Comparison of ENCODE assay signal across 10 cellular contexts in genomic region chr12:53373554-53374121, GRCh38. TPM values are rescaled to one million over a fixed set of nuclear protein-coding genes. Genes with fewer than 3 reads are reported as not detected.
DNase-seq lines count a peak whose midpoint lies in the region; ATAC-seq and TF ChIP-seq lines count a peak whose summit lies in the region.
"Not testable (repeated sequence)": the region's sequence is repeated elsewhere in the genome, so short reads cannot be mapped to it uniquely, and the experiment has no call there.
"Had no signal": no experiment of that assay in that cellular context is flagged by ENCODE, and none has a peak within 500 bp of the region (broad histone marks: within the 10 kb centered on the region; RNA-seq: fewer than 3 reads in every experiment).

No MANE protein-coding gene starts in this region.

- not testable (repeated sequence) for H2BK5ac ChIP-seq in mesenchymal stem cell (ENCODE audit: low read depth, low read length, poor library complexity, severe bottlenecking)

- H3K36me3 ChIP-seq in Peyer's patch; body of pancreas (replicated peaks in 1 of 2; ENCODE audit: insufficient read depth in 1 of 2, low read depth in 2 of 2); mesenchymal stem cell (ENCODE audit: control insufficient read depth in 1 of 2, insufficient read depth in 2 of 2, low read depth in 1 of 2, low read length in 2 of 2); prostate gland; upper lobe of left lung: not testable (repeated sequence)

- H3K36me3 Mint-ChIP-seq in activated CD8-positive, alpha-beta T cell treated with anti-CD3 and anti-CD28 coated beads, Interleukin-2, amount 10 ng/mL, durations not matched to agents 7 days and 5 days (ENCODE audit: low read depth): not testable (repeated sequence)

- H3K9me3 Mint-ChIP-seq in activated CD8-positive, alpha-beta T cell treated with anti-CD3 and anti-CD28 coated beads, Interleukin-2, amount 10 ng/mL, durations not matched to agents 7 days and 5 days (ENCODE audit: insufficient read depth): not testable (repeated sequence)

- not testable (repeated sequence) for H3K79me1 ChIP-seq in mesenchymal stem cell (replicated peaks; ENCODE audit: low read length, poor library complexity, severe bottlenecking)

- not testable (repeated sequence) for H2BK120ac ChIP-seq in mesenchymal stem cell (ENCODE audit: low read depth, low read length)

- H2AK5ac ChIP-seq in mesenchymal stem cell (ENCODE audit: low read length, severe bottlenecking): not testable (repeated sequence)

- H3K27me3 Mint-ChIP-seq in activated CD8-positive, alpha-beta T cell treated with anti-CD3 and anti-CD28 coated beads, Interleukin-2, amount 10 ng/mL, durations not matched to agents 7 days and 5 days (ENCODE audit: low read depth): not testable (repeated sequence)

- H3K27ac Mint-ChIP-seq in activated CD8-positive, alpha-beta T cell treated with anti-CD3 and anti-CD28 coated beads, Interleukin-2, amount 10 ng/mL, durations not matched to agents 7 days and 5 days: peak overlapping the region; percentile 73

- H3K27ac ChIP-seq in Peyer's patch (peak overlapping the region; percentile 8 to 99 (median 45)), body of pancreas (peak overlapping the region; percentile 23 to 78 (median 52)), prostate gland (peak overlapping the region; percentile 71 to 94), upper lobe of left lung (peak overlapping the region; percentile 46 to 73 (median 54))
- not testable (repeated sequence) for H3K27ac ChIP-seq in mesenchymal stem cell (ENCODE audit: low read length, poor library complexity, severe bottlenecking)

- intact Hi-C loops in body of pancreas (cut with DNase I); prostate gland (cut with DNase I): not testable (repeated sequence)

- 59 to 67% methylated on average over 6 of the region's 6 CpGs for WGBS in body of pancreas, 2 donors
- WGBS in mesenchymal stem cell: 97% methylated on average over 5 of the region's 6 CpGs
- WGBS in prostate gland: 67% methylated on average over 6 of the region's 6 CpGs
- WGBS in upper lobe of left lung, 2 donors: 64% methylated on average over 6 of the region's 6 CpGs

- H3K14ac ChIP-seq in mesenchymal stem cell (ENCODE audit: low read length in 2 of 2): not testable (repeated sequence)

- H3K4me3 Mint-ChIP-seq in activated CD8-positive, alpha-beta T cell treated with anti-CD3 and anti-CD28 coated beads, Interleukin-2, amount 10 ng/mL, durations not matched to agents 7 days and 5 days: peak overlapping the region; percentile 10

- not testable (repeated sequence) for H3K27me3 ChIP-seq in Peyer's patch; body of pancreas; mesenchymal stem cell (ENCODE audit: control insufficient read depth in 1 of 2, insufficient read depth in 1 of 2, low read length in 2 of 2); prostate gland (replicated peaks; ENCODE audit: insufficient read depth); upper lobe of left lung

- not testable (repeated sequence) for H2BK12ac ChIP-seq in mesenchymal stem cell (ENCODE audit: low read length in 2 of 2)

- peaks cover 0 to 30% (median 7%) of the 10 kb centered on the region in 4 donors for H3K4me1 ChIP-seq in Peyer's patch
- H3K4me1 ChIP-seq in body of pancreas: peaks cover 31% of the 10 kb centered on the region
- not testable (repeated sequence) for H3K4me1 ChIP-seq in mesenchymal stem cell (ENCODE audit: control insufficient read depth, insufficient read depth, low read depth, low read length); prostate gland (replicated peaks)
- H3K4me1 ChIP-seq in upper lobe of left lung: peaks cover 27 to 50% (median 36%) of the 10 kb centered on the region in 4 donors

- H3K4me3 ChIP-seq in Peyer's patch; body of pancreas; mesenchymal stem cell (ENCODE audit: insufficient read depth in 1 of 2, low read depth in 1 of 2, low read length in 2 of 2); prostate gland; upper lobe of left lung: not testable (repeated sequence)

- not testable (repeated sequence) for H4K91ac ChIP-seq in mesenchymal stem cell (ENCODE audit: low read length)

- H3K18ac ChIP-seq in mesenchymal stem cell (ENCODE audit: low read depth in 1 of 2, low read length in 2 of 2): not testable (repeated sequence)

- not testable (repeated sequence) for TF ChIP-seq CTCF in Peyer's patch (IDR thresholded peaks at IDR 0.05); body of pancreas (IDR thresholded peaks at IDR 0.05); prostate gland (IDR thresholded peaks at IDR 0.05); upper lobe of left lung (IDR thresholded peaks at IDR 0.05)

- H3K4me1 Mint-ChIP-seq in activated CD8-positive, alpha-beta T cell treated with anti-CD3 and anti-CD28 coated beads, Interleukin-2, amount 10 ng/mL, durations not matched to agents 7 days and 5 days (ENCODE audit: low read depth): peaks cover 29% of the 10 kb centered on the region

- DNase-seq in EH (ENCODE audit: low read depth): peak; percentile 26
- not testable (repeated sequence) for DNase-seq in Peyer's patch; activated CD8-positive, alpha-beta T cell treated with anti-CD3 and anti-CD28 coated beads, Interleukin-2, amount 10 ng/mL, durations not matched to agents 7 days and 5 days; prostate gland (ENCODE audit: low spot score); upper lobe of left lung
- DNase-seq in body of pancreas: peak in 1 of 4 donors; percentile 17
- peak; percentile 27 for DNase-seq in fibroblast of gingiva (ENCODE audit: low read depth)
- peak; percentile 54 for DNase-seq in mesenchymal stem cell

- POLR2A ChIA-PET in activated CD8-positive, alpha-beta T cell treated with anti-CD3 and anti-CD28 coated beads, Interleukin-2, amount 10 ng/mL, durations not matched to agents 7 days and 5 days (lab: Charles Lee): interaction anchor here (0.7 kb wide), 1 partner anchor 249 kb away, joined by 3 read pairs; no protein-coding TSS in a partner anchor

- not testable (repeated sequence) for H3K4ac ChIP-seq in mesenchymal stem cell (ENCODE audit: low read depth in 1 of 2, low read length in 2 of 2)

- H2BK15ac ChIP-seq in mesenchymal stem cell (ENCODE audit: low read depth, poor library complexity, severe bottlenecking): not testable (repeated sequence)

- CTCF ChIA-PET in activated CD8-positive, alpha-beta T cell treated with anti-CD3 and anti-CD28 coated beads, Interleukin-2, amount 10 ng/mL, durations not matched to agents 7 days and 5 days (lab: Charles Lee): interaction anchor here (1.7 to 1.8 kb wide), 2 partner anchors 21 to 52 kb away, joined by 5 to 7 read pairs; partner anchors contain the start of gene AAAS

- not testable (repeated sequence) for H3K4me2 ChIP-seq in mesenchymal stem cell (ENCODE audit: low read length, poor library complexity, severe bottlenecking)

- H4K8ac ChIP-seq in mesenchymal stem cell (ENCODE audit: low read length): not testable (repeated sequence)

- peak overlapping the region; percentile 70 for H3K9ac ChIP-seq in mesenchymal stem cell (ENCODE audit: low read length)

- not testable (repeated sequence) for TF ChIP-seq EP300 in upper lobe of left lung (IDR thresholded peaks at IDR 0.05)

- H3K23ac ChIP-seq in mesenchymal stem cell (ENCODE audit: low read length in 2 of 2): not testable (repeated sequence)

- not testable (repeated sequence) for TF ChIP-seq POLR2A in Peyer's patch (IDR thresholded peaks at IDR 0.05); body of pancreas (IDR thresholded peaks at IDR 0.05); prostate gland (IDR thresholded peaks at IDR 0.05); upper lobe of left lung (IDR thresholded peaks at IDR 0.05)

- not testable (repeated sequence) for H3K9me3 ChIP-seq in Peyer's patch; body of pancreas; mesenchymal stem cell (ENCODE audit: control insufficient read depth, low read length); prostate gland; upper lobe of left lung

- H2AFZ ChIP-seq in mesenchymal stem cell (ENCODE audit: low read depth, low read length): not testable (repeated sequence)

- ATAC-seq in activated CD8-positive, alpha-beta T cell treated with anti-CD3 and anti-CD28 coated beads, Interleukin-2, amount 10 ng/mL, durations not matched to agents 7 days and 5 days; body of pancreas; upper lobe of left lung (ENCODE audit: low FRiP score in 2 of 2): not testable (repeated sequence)

RNA-seq across cellular contexts. Expression of gene SP1, which starts 6.3 kb away (rescaled TPM):
- total RNA-seq in Peyer's patch: 10 to 100 TPM; 56.1 to 83.4 (median 67.8) TPM
- total RNA-seq in activated CD8-positive, alpha-beta T cell treated with anti-CD3 and anti-CD28 coated beads, Interleukin-2, amount 10 ng/mL, durations not matched to agents 7 days and 5 days: 10 to 100 TPM; 72.2 to 76.5 TPM
- total RNA-seq in body of pancreas: 10 to 100 TPM; 16.8 to 24.6 TPM
- polyA plus RNA-seq in mesenchymal stem cell (2013, experiment 1 of 2): 29.4 TPM
- 27.5 TPM for polyA plus RNA-seq in mesenchymal stem cell (2013, experiment 2 of 2)
- 10 to 100 TPM; 60.1 to 84.5 TPM for total RNA-seq in prostate gland
- total RNA-seq in upper lobe of left lung: 10 to 100 TPM; 46.6 to 82.2 (median 61.7) TPM

RNA-seq across cellular contexts. Expression of gene SP7, which starts 37.5 kb away (rescaled TPM):
- total RNA-seq in Peyer's patch (not detected), body of pancreas (not detected), prostate gland (not detected), upper lobe of left lung (not detected)
- not detected for total RNA-seq in activated CD8-positive, alpha-beta T cell treated with anti-CD3 and anti-CD28 coated beads, Interleukin-2, amount 10 ng/mL, durations not matched to agents 7 days and 5 days
- polyA plus RNA-seq in mesenchymal stem cell (2013, experiment 1 of 2): 0.01 TPM
- not detected for polyA plus RNA-seq in mesenchymal stem cell (2013, experiment 2 of 2)
- total RNA-seq: left colon, right atrium auricular region had no signal

RNA-seq across cellular contexts. Expression of gene AMHR2, which starts 50.0 kb away (rescaled TPM):
- under 1 TPM in 1 of 4 donors, not detected in 3; 0.40 TPM for total RNA-seq in Peyer's patch
- not detected for total RNA-seq in activated CD8-positive, alpha-beta T cell treated with anti-CD3 and anti-CD28 coated beads, Interleukin-2, amount 10 ng/mL, durations not matched to agents 7 days and 5 days
- 10 to 100 TPM in 1 of 2 donors, 1 to 10 TPM in 1; 2.3 to 10.6 TPM for total RNA-seq in body of pancreas
- polyA plus RNA-seq in mesenchymal stem cell (2013, experiment 1 of 2): 0.01 TPM
- not detected for polyA plus RNA-seq in mesenchymal stem cell (2013, experiment 2 of 2)
- 10 to 100 TPM in 1 of 2 donors, not detected in 1; 44.5 TPM for total RNA-seq in prostate gland
- 1 to 10 TPM in 1 of 6 donors, under 1 TPM in 3, not detected in 2; 0.24 to 1.0 (median 0.41) TPM for total RNA-seq in upper lobe of left lung
- total RNA-seq: left colon had no signal

RNA-seq across cellular contexts. Expression of gene AAAS, which starts 52.2 kb away (rescaled TPM):
- total RNA-seq in Peyer's patch (100 to 1,000 TPM in 1 of 4 donors, 10 to 100 TPM in 3; 36.4 to 143 (median 51.1) TPM), body of pancreas (10 to 100 TPM; 40.0 to 53.7 TPM), prostate gland (10 to 100 TPM; 50.7 to 79.3 TPM), upper lobe of left lung (100 to 1,000 TPM in 1 of 6 donors, 10 to 100 TPM in 5; 27.2 to 138 (median 40.4) TPM)
- 10 to 100 TPM; 67.5 to 67.9 TPM for total RNA-seq in activated CD8-positive, alpha-beta T cell treated with anti-CD3 and anti-CD28 coated beads, Interleukin-2, amount 10 ng/mL, durations not matched to agents 7 days and 5 days
- polyA plus RNA-seq in mesenchymal stem cell (2013, experiment 1 of 2): 33.4 TPM
- polyA plus RNA-seq in mesenchymal stem cell (2013, experiment 2 of 2): 32.3 TPM
